Comparison of ENCODE assay signal across 8 cellular contexts in genomic region chr17:56786989-56787482, GRCh38.
A peak's percentile ranks its signal among the peaks of the same experiment; 100 is the strongest.
DNase-seq lines count a peak whose midpoint lies in the region; ATAC-seq and TF ChIP-seq lines count a peak whose summit lies in the region.

No MANE protein-coding gene starts in this region.

- ATAC-seq in GM18498 (IDR thresholded peaks at IDR 0.05; ENCODE audit: unreplicated experiment) (peak; percentile 87), HG02678 (IDR thresholded peaks at IDR 0.05; ENCODE audit: unreplicated experiment) (peak; percentile 73)

- no peak for TF ChIP-seq CTCF in GM20000 (IDR thresholded peaks at IDR 0.05; ENCODE audit: extremely low read depth, missing control alignments)

- peak; percentile 69 for DNase-seq in NCI-H69 (lab: John Stamatoyannopoulos, UW)
- peak; percentile 25 for DNase-seq in activated T-cell treated with anti-CD3 and anti-CD28 coated beads for 4 hours
- DNase-seq in islet precursor cell = peak; percentile 62
- DNase-seq in stimulated activated CD8-positive, alpha-beta memory T cell treated with anti-CD3 and anti-CD28 coated beads, Interleukin-4, amount 100 ng/mL, for 48 hours = peak; percentile 68
- DNase-seq in nucleus accumbens (lab: John Stamatoyannopoulos, UW) = no peak
- DNase-seq in GM20000 (ENCODE audit: low spot score) = no peak

Comparison
In these comparisons a context has a peak if more than half of its experiments do, and no peak if none do; other contexts are left out.
1. DNase-seq: peak in NCI-H69 (single experiment), activated T-cell treated with anti-CD3 and anti-CD28 coated beads for 4 hours (single experiment), islet precursor cell (single experiment) and stimulated activated CD8-positive, alpha-beta memory T cell treated with anti-CD3 and anti-CD28 coated beads, Interleukin-4, amount 100 ng/mL, for 48 hours (single experiment); none in nucleus accumbens (0 of 56) and GM20000 (single experiment).